8 cellular contexts compared by ENCODE assay signal in the genomic region with DNA sequence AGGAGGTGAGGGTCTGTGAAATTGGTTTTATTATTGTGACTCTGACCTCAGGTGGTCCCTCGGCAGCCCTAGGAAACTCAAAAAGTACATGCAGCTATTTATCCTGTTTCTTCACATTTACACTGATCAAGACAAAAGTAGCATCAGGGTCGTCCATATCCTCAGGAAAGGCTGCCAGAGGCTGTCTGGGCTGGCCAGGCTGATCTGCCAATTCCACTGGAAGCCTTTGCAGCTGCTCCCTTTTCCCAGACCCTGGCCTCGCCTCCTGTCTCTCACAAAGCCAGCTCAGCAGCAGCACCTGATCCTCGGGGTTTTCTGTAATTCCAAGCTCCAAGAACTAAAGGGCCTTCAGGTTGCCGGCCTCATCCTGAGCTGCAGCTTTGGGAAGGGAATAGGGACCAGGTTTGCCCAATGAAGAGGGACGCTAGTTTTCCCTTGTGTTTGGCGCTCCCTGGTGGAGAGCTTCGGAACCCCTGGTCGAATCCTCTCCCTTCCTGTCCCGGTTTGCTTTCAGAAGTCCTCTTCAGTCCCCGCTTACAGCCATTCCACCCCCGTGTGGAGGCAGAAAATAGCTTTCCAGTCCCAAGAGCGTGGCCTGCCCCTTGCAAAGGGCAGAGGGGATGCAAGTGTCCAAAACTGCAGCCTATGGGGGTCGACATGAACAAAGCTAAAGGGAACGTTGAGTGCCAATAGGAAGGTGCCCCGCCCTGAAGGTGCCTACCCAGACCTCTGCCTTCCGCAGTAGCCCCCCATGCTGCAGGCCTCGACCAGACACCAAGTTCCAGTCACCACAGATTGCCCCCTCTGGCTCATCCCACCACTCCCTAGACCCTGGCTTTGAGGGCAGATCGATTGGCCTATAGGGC.
A peak's percentile ranks its signal among the peaks of the same experiment; 100 is the strongest.
DNase-seq lines count a peak whose midpoint lies in the region; ATAC-seq and TF ChIP-seq lines count a peak whose summit lies in the region.

No MANE protein-coding gene starts in this region.

- TF ChIP-seq CTCF in GM12864 (IDR thresholded peaks at IDR 0.05; ENCODE audit: low read depth, low read length, missing control alignments): peak; percentile 97

- no peak overlapping the region for H3K27ac Mint-ChIP-seq in central memory CD8-positive, alpha-beta T cell (ENCODE audit: low read depth)

- no peak for ATAC-seq in central memory CD8-positive, alpha-beta T cell (replicated peaks; ENCODE audit: extremely low read depth, poor library complexity, severe bottlenecking)
- no peak for ATAC-seq in GM21528 (IDR thresholded peaks at IDR 0.05; ENCODE audit: low FRiP score, unreplicated experiment)

- H3K4me3 ChIP-seq in GM12864 (ENCODE audit: low read depth, low read length): no peak overlapping the region

- no peaks in the 10 kb centered on the region for H3K4me1 Mint-ChIP-seq in central memory CD8-positive, alpha-beta T cell

- no peaks in the 10 kb centered on the region for H3K9me3 Mint-ChIP-seq in central memory CD8-positive, alpha-beta T cell

- no peaks in the 10 kb centered on the region for H3K36me3 Mint-ChIP-seq in central memory CD8-positive, alpha-beta T cell (ENCODE audit: insufficient read depth)

- no peak for DNase-seq in GM12864 (ENCODE audit: low read depth)
- peak; percentile 77 for DNase-seq in NCI-H1105 (lab: John Stamatoyannopoulos, UW)
- peak; percentile 72 for DNase-seq in activated CD4-positive, CD25-positive, alpha-beta regulatory T cell treated with anti-CD3 and anti-CD28 coated beads, Interleukin-2, amount 50 U/mL, for 72 hours
- DNase-seq in central memory CD8-positive, alpha-beta T cell (ENCODE audit: low spot score in 2 of 2): peak; percentile 32 to 45
- peak; percentile 58 for DNase-seq in kidney tubule cell (ENCODE audit: low spot score)
- peak; percentile 70 to 75 for DNase-seq in stimulated activated CD4-positive, alpha-beta T cell treated with anti-CD3 and anti-CD28 coated beads, Interleukin-2, amount 100 ng/mL, for 48 hours
- DNase-seq in DMS153 treated with DMSO at 0.1 percent for 48 hours (lab: John Stamatoyannopoulos, UW; ENCODE audit: unreplicated experiment): no peak

- no peaks in the 10 kb centered on the region for H3K27me3 Mint-ChIP-seq in central memory CD8-positive, alpha-beta T cell

- H3K4me3 Mint-ChIP-seq in central memory CD8-positive, alpha-beta T cell: no peak overlapping the region

Comparison
In these comparisons a context has a peak if more than half of its experiments do, and no peak if none do; other contexts are left out.
1. DNase-seq: peak in NCI-H1105 (single experiment), activated CD4-positive, CD25-positive, alpha-beta regulatory T cell treated with anti-CD3 and anti-CD28 coated beads, Interleukin-2, amount 50 U/mL, for 72 hours (single experiment), central memory CD8-positive, alpha-beta T cell (2 of 2), kidney tubule cell (single experiment) and stimulated activated CD4-positive, alpha-beta T cell treated with anti-CD3 and anti-CD28 coated beads, Interleukin-2, amount 100 ng/mL, for 48 hours (2 of 2); none in GM12864 (single experiment) and DMS153 treated with DMSO at 0.1 percent for 48 hours (single experiment).